ENCODE assay signal across 18 cellular contexts in the genomic region with DNA sequence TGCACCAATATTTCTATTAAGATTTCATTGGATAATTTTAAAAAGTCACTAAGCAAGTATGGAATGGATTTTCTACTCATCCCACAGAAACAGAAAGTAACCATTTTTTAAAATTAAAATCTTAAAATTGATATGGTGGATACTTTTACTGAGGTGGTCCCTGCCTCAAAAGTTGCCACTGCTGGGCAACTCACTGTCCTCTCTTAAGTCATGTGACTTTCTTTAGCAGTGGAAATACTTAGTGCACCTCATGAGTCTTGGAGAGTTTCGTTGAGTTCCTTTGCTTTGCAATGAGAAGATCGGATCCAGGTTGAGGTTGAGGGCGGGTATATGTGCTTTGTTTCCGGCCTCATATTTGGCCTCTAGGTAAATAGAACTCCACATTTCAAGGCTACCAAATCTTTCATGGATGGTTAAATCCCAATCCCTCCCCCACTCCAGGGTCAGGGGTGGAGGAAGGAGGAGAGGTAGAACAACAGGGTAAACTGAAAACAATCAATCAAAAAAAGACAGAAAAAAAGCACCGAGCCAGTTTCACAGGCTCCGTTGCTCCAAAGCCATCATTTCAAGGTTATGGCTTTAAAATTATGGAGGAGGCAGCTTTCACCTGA. TPM values are rescaled to one million over a fixed set of nuclear protein-coding genes. Genes with fewer than 3 reads are reported as not detected.
DNase-seq lines count a peak whose midpoint lies in the region; ATAC-seq, FAIRE-seq and TF ChIP-seq lines count a peak whose summit lies in the region.
"Had no signal": no experiment of that assay in that cellular context is flagged by ENCODE, and none has a peak within 500 bp of the region (broad histone marks: within the 10 kb centered on the region; RNA-seq: fewer than 3 reads in every experiment).

No MANE protein-coding gene starts in this region.

- H3K27ac Mint-ChIP-seq in HFFc6: peak overlapping the region; percentile 50; the same call in 1 of the 2 replicates
- H3K27ac Mint-ChIP-seq: CD4-positive, alpha-beta T cell; H9 had no signal

- TF ChIP-seq CTCF in HFFc6 (IDR thresholded peaks at IDR 0.05) (no peak), PC-3 (conservative IDR thresholded peaks at IDR 0.05; ENCODE audit: low read depth, low read length) (no peak), kidney (IDR thresholded peaks at IDR 0.05; ENCODE audit: borderline replicate concordance, extremely low read depth, insufficient read depth) (no peak), smooth muscle cell (IDR thresholded peaks at IDR 0.05; ENCODE audit: borderline replicate concordance, insufficient read depth, poor library complexity, severe bottlenecking) (no peak)

- H3K36me3 ChIP-seq in PC-3 (ENCODE audit: low read depth, low read length) (no peaks in the 10 kb centered on the region), kidney (ENCODE audit: control insufficient read depth in 1 of 2, insufficient read depth in 2 of 2, low read length in 2 of 2) (no peaks in the 10 kb centered on the region), smooth muscle cell (ENCODE audit: low read depth) (no peaks in the 10 kb centered on the region), SJCRH30 (no peaks in the 10 kb centered on the region)
- H3K36me3 ChIP-seq: uterus had no signal

- H4K20me1 ChIP-seq in PC-3 (ENCODE audit: low read length) (no peaks in the 10 kb centered on the region), smooth muscle cell (ENCODE audit: low read depth) (no peaks in the 10 kb centered on the region)

- H3K36me3 Mint-ChIP-seq in HFFc6 (ENCODE audit: low read depth): no peaks in the 10 kb centered on the region

- H3K27ac ChIP-seq in PC-3 (ENCODE audit: low read length) (peak overlapping the region; percentile 84), kidney (ENCODE audit: low read depth in 2 of 2, low read length in 2 of 2) (peak overlapping the region; percentile 55 to 87), smooth muscle cell (ENCODE audit: low read depth) (peak overlapping the region; percentile 94), SJCRH30 (no peak overlapping the region)
- H3K27ac ChIP-seq: uterus had no signal

- intact Hi-C loops in PC-3 (cut with micrococcal nuclease) (no loop called here), kidney (cut with DNase I) (no loop called here)

- no peak overlapping the region for H3K4me3 Mint-ChIP-seq in HFFc6
- H3K4me3 Mint-ChIP-seq: CD4-positive, alpha-beta T cell; central memory CD8-positive, alpha-beta T cell; H9 had no signal

- no peak for FAIRE-seq in kidney (lab: Jason Lieb, UNC)
- FAIRE-seq: islet of Langerhans had no signal

- CTCF ChIA-PET in PC-3 (lab: Charles Lee): interaction anchor here (0.6 kb wide), 1 partner anchor 230 kb away, joined by 6 read pairs; no protein-coding TSS in a partner anchor

- H3K9me2 ChIP-seq in PC-3 (replicated peaks; ENCODE audit: low read length): no peaks in the 10 kb centered on the region

- H3K9me3 ChIP-seq in PC-3 (ENCODE audit: low read length) (no peaks in the 10 kb centered on the region), kidney (ENCODE audit: control insufficient read depth in 1 of 2, low read length in 2 of 2) (no peaks in the 10 kb centered on the region), smooth muscle cell (replicated peaks; ENCODE audit: low read depth) (no peaks in the 10 kb centered on the region), SJCRH30 (replicated peaks) (no peaks in the 10 kb centered on the region)
- H3K9me3 ChIP-seq: uterus had no signal

- no TSS peak for BruUV-seq in PC-3 (replicated peaks; lab: Mats Ljungman, UMichigan)

- no peak overlapping the region for H3K4me3 ChIP-seq in PC-3 (ENCODE audit: low read length)
- no peak overlapping the region for H3K4me3 ChIP-seq in kidney (ENCODE audit: low read length in 2 of 2)
- no peak overlapping the region for H3K4me3 ChIP-seq in smooth muscle cell
- no peak overlapping the region for H3K4me3 ChIP-seq in SJCRH30
- H3K4me3 ChIP-seq: uterus had no signal

- ATAC-seq in PC-3: no peak
- no peak for ATAC-seq in HG03378 (IDR thresholded peaks at IDR 0.05; ENCODE audit: unreplicated experiment)

- POLR2A ChIA-PET in PC-3 (lab: Charles Lee; ENCODE audit: unreplicated experiment): no interaction called here

- no peaks in the 10 kb centered on the region; the same call in 1 of the 2 replicates for H3K27me3 Mint-ChIP-seq in HFFc6 (ENCODE audit: insufficient read depth)
- H3K27me3 Mint-ChIP-seq: CD4-positive, alpha-beta T cell; central memory CD8-positive, alpha-beta T cell had no signal

- H3K79me2 ChIP-seq in PC-3 (ENCODE audit: low read length) (no peaks in the 10 kb centered on the region), smooth muscle cell (ENCODE audit: low read depth) (no peaks in the 10 kb centered on the region)

- DNase-seq in HFFc6: no peak
- no peak for DNase-seq in PC-3
- DNase-seq in kidney: no peak
- no peak for DNase-seq in smooth muscle cell (lab: John Stamatoyannopoulos, UW; ENCODE audit: unreplicated experiment)
- no peak for DNase-seq in SJCRH30
- DNase-seq in NCI-H1694 treated with DMSO at 0.1 percent for 48 hours (lab: John Stamatoyannopoulos, UW): no peak
- DNase-seq: activated naive CD4-positive, alpha-beta T cell treated with anti-CD3 and anti-CD28 coated beads, Interleukin-2, amount 50 U/mL, for 16 hours; aorta; CD4-positive, alpha-beta T cell; GDM1; H9; KBM-7; MM.1S; NCI-H1436 treated with DMSO at 0.1 percent for 48 hours; uterus had no signal

- 92% methylated on average over 6 of the region's 6 CpGs for WGBS in smooth muscle cell (ENCODE audit: low lambda C conversion rate)

- H2AFZ ChIP-seq in PC-3 (ENCODE audit: low read length) (no peak overlapping the region), smooth muscle cell (ENCODE audit: low read depth) (no peak overlapping the region)

- H3K4me1 ChIP-seq in PC-3 (ENCODE audit: insufficient read depth, low read length) (peaks cover 24% of the 10 kb centered on the region), kidney (ENCODE audit: control insufficient read depth in 1 of 2, insufficient read depth in 1 of 2, low read depth in 1 of 2, low read length in 2 of 2) (peaks cover 19 to 26% of the 10 kb centered on the region in 2 donors), smooth muscle cell (ENCODE audit: low read depth) (peaks cover under 1% of the 10 kb centered on the region), SJCRH30 (peaks cover 21% of the 10 kb centered on the region)
- H3K4me1 ChIP-seq: uterus had no signal

- H3K4me1 Mint-ChIP-seq in HFFc6 (ENCODE audit: low read depth): peaks cover 28% of the 10 kb centered on the region
- H3K4me1 Mint-ChIP-seq: central memory CD8-positive, alpha-beta T cell had no signal

- H3K9ac ChIP-seq in PC-3 (ENCODE audit: low read length) (no peak overlapping the region), kidney (ENCODE audit: low read length in 2 of 2) (no peak overlapping the region), smooth muscle cell (ENCODE audit: low read depth) (no peak overlapping the region)

- no peaks in the 10 kb centered on the region for H3K9me3 Mint-ChIP-seq in HFFc6
- H3K9me3 Mint-ChIP-seq: CD4-positive, alpha-beta T cell; central memory CD8-positive, alpha-beta T cell; H9 had no signal

- peaks cover 2% of the 10 kb centered on the region for H3F3A ChIP-seq in PC-3 (ENCODE audit: low read length, unreplicated experiment)
- peaks cover 12% of the 10 kb centered on the region for H3F3A ChIP-seq in smooth muscle cell (ENCODE audit: low read depth)

- H3K27me3 ChIP-seq in PC-3 (ENCODE audit: low read length) (no peaks in the 10 kb centered on the region), smooth muscle cell (ENCODE audit: low read depth) (no peaks in the 10 kb centered on the region), SJCRH30 (no peaks in the 10 kb centered on the region)
- H3K27me3 ChIP-seq: uterus had no signal

- H3K4me2 ChIP-seq in PC-3 (ENCODE audit: low read length) (peak overlapping the region; percentile 12; the same call in 1 of the 2 replicates), smooth muscle cell (peak overlapping the region; percentile 54)

RNA-seq across cellular contexts. Expression of gene DUSP6, which starts 39.5 kb away (rescaled TPM):
- 10 to 100 TPM; 42.2 to 77.8 (median 46.2) TPM for total RNA-seq in HFFc6 (2021; fragmentation: NEBNext Ultra II Directional; extraction: Animal tissue kit (Norgen Biotek cat#: 25700))
- total RNA-seq in PC-3 (2014; rRNA removed) (184 and 244 TPM in 2 replicates), kidney (91.8 TPM), smooth muscle cell (147 and 195 TPM in 2 replicates)
- polyA plus RNA-seq in kidney (ENCODE audit: insufficient read depth, low read depth, low replicate concordance) (35.3 TPM), smooth muscle cell (135 and 192 TPM in 2 replicates)
- 97.3 and 100 TPM in 2 replicates for total RNA-seq in SJCRH30 (2014; rRNA removed; shearing (Covaris generic))
